ENCODE assay signal across 8 cellular contexts in genomic region chr6:166515072-166515810, GRCh38.
DNase-seq lines count a peak whose midpoint lies in the region; ATAC-seq and TF ChIP-seq lines count a peak whose summit lies in the region.

No MANE protein-coding gene starts in this region.

- H3K4me2 ChIP-seq in PC-9 = no peak overlapping the region

- intact Hi-C loops in PC-9 (cut with micrococcal nuclease; ENCODE audit: unreplicated experiment) = loop anchor here (2.0 to 10.0 kb wide), 2 partner anchors 112 to 260 kb away; partner anchors contain the start of gene RPS6KA2

- no peak overlapping the region for H3K27ac ChIP-seq in PC-9

- no peaks in the 10 kb centered on the region for H3K4me1 ChIP-seq in PC-9 (replicated peaks; ENCODE audit: insufficient read depth)

- H3K79me2 ChIP-seq in PC-9 (ENCODE audit: low read depth) = no peaks in the 10 kb centered on the region

- peak; percentile 89 for DNase-seq in GM03348 (ENCODE audit: low spot score)
- DNase-seq in PC-9 = peak; percentile 45 to 67
- DNase-seq in choroid plexus epithelial cell (ENCODE audit: low read depth) = peak; percentile 84
- peak; percentile 34 for DNase-seq in stimulated activated CD4-positive, alpha-beta T cell treated with anti-CD3 and anti-CD28 coated beads, Interleukin-12 subunit alpha, Interleukin-12 subunit beta, amount 100 ng/mL, for 4 hours
- DNase-seq in GM19240 (ENCODE audit: insufficient read length, low spot score) = no peak
- DNase-seq in AML-193 (lab: John Stamatoyannopoulos, UW) = no peak

- TF ChIP-seq CTCF in PC-9 (conservative IDR thresholded peaks at IDR 0.05) (peak; percentile 55), choroid plexus epithelial cell (conservative IDR thresholded peaks at IDR 0.05; ENCODE audit: low read depth, low read length) (peak; percentile 68)

- H3K9me3 ChIP-seq in PC-9 (ENCODE audit: insufficient read depth, low read depth) = no peaks in the 10 kb centered on the region

- no peaks in the 10 kb centered on the region for H3K36me3 ChIP-seq in PC-9 (ENCODE audit: low read depth)

- H4K20me1 ChIP-seq in PC-9 (ENCODE audit: insufficient read depth) = no peaks in the 10 kb centered on the region

- BruUV-seq in PC-9 (replicated peaks; lab: Mats Ljungman, UMichigan) = no TSS peak

- H3F3A ChIP-seq in PC-9 (ENCODE audit: insufficient read depth, low read depth) = no peaks in the 10 kb centered on the region

- POLR2A ChIA-PET in PC-9 (lab: Charles Lee; ENCODE audit: unreplicated experiment) = interaction anchor here (0.6 kb wide), 1 partner anchor 112 kb away, joined by 4 read pairs; no protein-coding TSS in a partner anchor

- CTCF ChIA-PET in PC-9 (lab: Charles Lee) = no interaction called here

- H3K4me3 ChIP-seq in PC-9 (no peak overlapping the region), choroid plexus epithelial cell (ENCODE audit: low read depth, low read length) (no peak overlapping the region)

- H2AFZ ChIP-seq in PC-9 = no peak overlapping the region

- H3K9me2 ChIP-seq in PC-9 (ENCODE audit: insufficient read depth) = no peaks in the 10 kb centered on the region

- ATAC-seq in HG03139 (IDR thresholded peaks at IDR 0.05; ENCODE audit: unreplicated experiment) (no peak), HG03097 (IDR thresholded peaks at IDR 0.05; ENCODE audit: low FRiP score, unreplicated experiment) (no peak)

- no peaks in the 10 kb centered on the region for H3K27me3 ChIP-seq in PC-9 (ENCODE audit: insufficient read depth, low read depth)

Comparison
In these comparisons a context has a peak if more than half of its experiments do, and no peak if none do; other contexts are left out.
1. DNase-seq: peak in GM03348 (single experiment), PC-9 (2 of 2), choroid plexus epithelial cell (single experiment) and stimulated activated CD4-positive, alpha-beta T cell treated with anti-CD3 and anti-CD28 coated beads, Interleukin-12 subunit alpha, Interleukin-12 subunit beta, amount 100 ng/mL, for 4 hours (single experiment); none in GM19240 (single experiment) and AML-193 (0 of 2).